ENCODE assay signal across 16 cellular contexts in the genomic region with DNA sequence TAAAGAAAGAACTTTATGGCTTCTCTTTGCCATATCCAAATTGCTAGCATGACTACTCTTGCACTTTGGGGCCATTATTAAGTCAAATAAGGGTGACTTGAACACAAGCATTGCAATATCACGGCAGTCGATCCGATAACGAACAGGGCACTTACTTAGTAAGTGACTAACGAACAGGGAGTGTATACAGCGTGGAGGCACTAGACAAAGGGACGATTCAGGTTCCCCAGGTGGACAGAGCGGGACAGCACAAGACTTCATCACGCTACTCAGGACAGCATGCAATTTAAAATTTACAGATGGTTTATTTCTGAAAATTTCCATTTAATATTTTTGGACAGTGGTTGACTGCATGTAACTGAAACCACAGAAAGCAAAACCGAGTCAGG.
"Had no signal": no experiment of that assay in that cellular context is flagged by ENCODE, and none has a peak within 500 bp of the region (broad histone marks: within the 10 kb centered on the region; RNA-seq: fewer than 3 reads in every experiment).

No MANE protein-coding gene starts in this region.

- H3K27me3 ChIP-seq: esophagus muscularis mucosa, foreskin keratinocyte, heart right ventricle, sigmoid colon, suprapubic skin, tibial artery, upper lobe of right lung had no signal

- H3K9ac ChIP-seq: parathyroid adenoma had no signal

- H3K4me3 Mint-ChIP-seq: activated T-cell treated with anti-CD3 and anti-CD28 coated beads, Interleukin-2, amount 50 U/mL, for 72 hours; naive thymus-derived CD8-positive, alpha-beta T cell had no signal

- H3K9me3 ChIP-seq: esophagus muscularis mucosa, heart right ventricle, psoas muscle, sigmoid colon, suprapubic skin, tibial artery, upper lobe of right lung had no signal

- FAIRE-seq: colon, small intestine had no signal

- H3K27ac ChIP-seq: esophagus muscularis mucosa, foreskin keratinocyte, heart right ventricle, parathyroid adenoma, psoas muscle, sigmoid colon, suprapubic skin, tibial artery, upper lobe of right lung, VCaP had no signal

- H3K9me3 Mint-ChIP-seq: activated naive CD4-positive, alpha-beta T cell treated with anti-CD3 and anti-CD28 coated beads, Interleukin-2, amount 50 U/mL, for 72 hours; activated T-cell treated with anti-CD3 and anti-CD28 coated beads, Interleukin-2, amount 50 U/mL, for 72 hours; naive thymus-derived CD8-positive, alpha-beta T cell; neural crest cell had no signal

- H3K27me3 Mint-ChIP-seq: naive thymus-derived CD8-positive, alpha-beta T cell had no signal

- H3K4me3 ChIP-seq: esophagus muscularis mucosa, heart right ventricle, psoas muscle, sigmoid colon, suprapubic skin, tibial artery, upper lobe of right lung had no signal

- H3K27ac Mint-ChIP-seq: activated naive CD4-positive, alpha-beta T cell treated with anti-CD3 and anti-CD28 coated beads, Interleukin-2, amount 50 U/mL, for 72 hours; activated T-cell treated with anti-CD3 and anti-CD28 coated beads, Interleukin-2, amount 50 U/mL, for 72 hours had no signal

- H2AFZ ChIP-seq: parathyroid adenoma had no signal

- H3K4me1 ChIP-seq: foreskin keratinocyte had no signal
